In the genomic region with DNA sequence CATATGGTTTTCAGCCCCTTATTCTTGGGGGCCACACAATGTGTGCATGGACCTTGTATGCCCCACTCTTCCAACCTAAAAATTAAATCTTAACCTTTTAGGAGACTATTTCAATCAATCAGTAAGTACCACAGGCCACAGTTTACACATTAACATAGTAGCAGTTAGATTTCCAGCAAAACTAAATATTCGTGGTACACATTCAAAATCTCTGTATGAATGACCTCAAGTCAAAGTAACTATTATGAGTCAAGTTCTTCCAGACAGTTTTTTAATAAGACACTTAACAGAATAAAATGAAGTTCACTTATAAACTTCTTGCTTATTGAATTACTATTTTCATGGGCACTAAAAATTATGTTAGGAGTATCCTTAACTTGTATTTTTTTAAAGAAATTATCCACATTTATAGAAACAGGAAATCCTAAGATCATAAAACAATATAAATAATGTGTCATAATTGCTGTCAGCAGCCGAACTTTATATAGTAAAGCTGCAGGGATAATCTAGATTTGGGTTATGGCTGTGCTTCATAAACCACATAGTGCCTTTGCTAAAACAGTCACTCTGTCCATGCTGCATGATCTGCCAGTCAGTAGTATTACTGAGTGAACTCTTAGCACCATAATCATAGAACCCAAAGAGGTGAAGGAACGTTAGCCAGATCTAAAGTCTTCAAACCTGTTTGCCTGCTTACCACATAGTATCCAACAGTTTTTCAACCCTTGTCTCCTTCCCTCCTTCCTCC, we compare ENCODE assay signal across 1 cellular context.
TF ChIP-seq lines count a peak whose summit lies in the region.

No MANE protein-coding gene starts in this region.

TF ChIP-seq in HEK293, 187 proteins besides CTCF, POLR2A, EP300 and RAD21 (continued from another document):
- TF ChIP-seq SALL2 (tag by site-specific recombination; IDR thresholded peaks at IDR 0.05; ENCODE audit: borderline replicate concordance), result no peak
